ENCODE assay signal across 22 cellular contexts in genomic region chr12:25764409-25764808, GRCh38.
DNase-seq lines count a peak whose midpoint lies in the region; ATAC-seq, FAIRE-seq and TF ChIP-seq lines count a peak whose summit lies in the region.
"Had no signal": no experiment of that assay in that cellular context is flagged by ENCODE, and none has a peak within 500 bp of the region (broad histone marks: within the 10 kb centered on the region; RNA-seq: fewer than 3 reads in every experiment).

No MANE protein-coding gene starts in this region.

- H2AFZ ChIP-seq in trophoblast cell (ENCODE audit: insufficient read depth, low read length, poor library complexity) = no peak overlapping the region

- H3K4me2 ChIP-seq in A549 (no peak overlapping the region), trophoblast cell (ENCODE audit: low read length) (no peak overlapping the region)

- no peaks in the 10 kb centered on the region for H3K79me1 ChIP-seq in trophoblast cell (ENCODE audit: low read length)

- H3K9me3 ChIP-seq in A549 (no peaks in the 10 kb centered on the region), trophoblast cell (ENCODE audit: insufficient read depth, low read depth, low read length) (no peaks in the 10 kb centered on the region)
- H3K9me3 ChIP-seq: Peyer's patch had no signal

- no peak for TF ChIP-seq RAD21 in A549 (conservative IDR thresholded peaks at IDR 0.05 in 1 of 2, IDR thresholded peaks at IDR 0.05 in 1 of 2)

- ATAC-seq in A549 = no peak
- no peak for ATAC-seq in GM19324 (IDR thresholded peaks at IDR 0.05; ENCODE audit: low FRiP score, unreplicated experiment)
- no peak for ATAC-seq in activated CD4-positive, CD25-positive, alpha-beta regulatory T cell treated with anti-CD3 and anti-CD28 coated beads, Interleukin-2, amount 50 U/mL, for 24 hours
- no peak for ATAC-seq in GM18511 (IDR thresholded peaks at IDR 0.05; ENCODE audit: unreplicated experiment)

- no peaks in the 10 kb centered on the region for H3K27me3 ChIP-seq in trophoblast cell (ENCODE audit: insufficient read depth, low read length)
- H3K27me3 ChIP-seq: Peyer's patch had no signal

- H3K4me3 ChIP-seq in A549 = no peak overlapping the region
- no peak overlapping the region for H3K4me3 ChIP-seq in trophoblast cell (ENCODE audit: low read depth, low read length)
- H3K4me3 ChIP-seq: Peyer's patch, SK-N-MC had no signal

- CTCF ChIA-PET in A549 (lab: Yijun Ruan, JAX) = no interaction called here

- no peak overlapping the region for H3K14ac ChIP-seq in trophoblast cell (ENCODE audit: low read length)

- no peak overlapping the region for H4K91ac ChIP-seq in trophoblast cell (ENCODE audit: low read depth, low read length)

- no peak overlapping the region for H2AK5ac ChIP-seq in trophoblast cell (ENCODE audit: low read length)

- H3K9ac ChIP-seq in trophoblast cell (ENCODE audit: low read length) = no peak overlapping the region

- DNase-seq in A549 (ENCODE audit: low read depth in 1 of 2, low spot score in 1 of 2) (no peak), EH (ENCODE audit: low read depth) (peak; percentile 41), amniotic epithelial cell (ENCODE audit: low read depth) (peak; percentile 44), trophoblast cell (peak; percentile 34 to 87)
- DNase-seq: C1 segment of cervical spinal cord; CD4-positive, alpha-beta memory T cell; COR-L47; DMS79 treated with DMSO at 0.1 percent for 48 hours; Karpas-422; NCI-H1092; NCI-H1417 treated with DMSO at 0.1 percent for 48 hours; NCI-H1694 treated with DMSO at 0.1 percent for 48 hours; NCI-H2081 treated with DMSO at 0.1 percent for 48 hours; NCI-H2171; NCI-H510A; NCI-H69; Peyer's patch; SIG-M5 had no signal

- H4K12ac ChIP-seq in trophoblast cell (ENCODE audit: low read depth, low read length) = no peak overlapping the region

- H3K23ac ChIP-seq in trophoblast cell (ENCODE audit: low read length) = no peak overlapping the region

- H3K4me1 ChIP-seq in A549 (peaks cover 7% of the 10 kb centered on the region; the same call in 1 of the 3 replicates), trophoblast cell (ENCODE audit: control insufficient read depth in 1 of 2, insufficient read depth in 2 of 2, low read length in 2 of 2) (peaks cover 0 to 3% of the 10 kb centered on the region in 2 experiments)
- H3K4me1 ChIP-seq: Peyer's patch had no signal

- TF ChIP-seq POLR2A in A549 (IDR thresholded peaks at IDR 0.05; ENCODE audit: low read length) = no peak

- 48% methylated on average over 1 of the region's 1 CpG for WGBS in A549 (ENCODE audit: missing lambda C conversion rate)
- no CpG with 5 or more reads among the region's 1 CpG for WGBS in trophoblast cell (ENCODE audit: extremely low coverage, insufficient coverage, insufficient read length)

- no peaks in the 10 kb centered on the region for H3K36me3 ChIP-seq in trophoblast cell (ENCODE audit: control insufficient read depth in 1 of 2, insufficient read depth in 2 of 2, low read length in 2 of 2)
- H3K36me3 ChIP-seq: Peyer's patch had no signal

- no peak overlapping the region for H3K18ac ChIP-seq in trophoblast cell (ENCODE audit: low read length)

- H2BK120ac ChIP-seq in trophoblast cell (ENCODE audit: insufficient read depth, low read length, poor library complexity) = no peak overlapping the region

- H4K8ac ChIP-seq in trophoblast cell (ENCODE audit: low read depth, low read length) = no peak overlapping the region

- no peak overlapping the region for H2BK12ac ChIP-seq in trophoblast cell (ENCODE audit: low read length)

- no peaks in the 10 kb centered on the region for H3K79me2 ChIP-seq in trophoblast cell (ENCODE audit: control insufficient read depth, insufficient read depth, low read length, poor library complexity)

- H3K27ac ChIP-seq in A549 = no peak overlapping the region
- H3K27ac ChIP-seq in trophoblast cell (ENCODE audit: low read depth, low read length) = no peak overlapping the region
- H3K27ac ChIP-seq: Peyer's patch, SK-N-MC had no signal

- no peak overlapping the region for H3K4ac ChIP-seq in trophoblast cell (ENCODE audit: low read depth, low read length)

- FAIRE-seq in A549 (lab: Jason Lieb, UNC) = peak; percentile 72

- no peak for TF ChIP-seq CTCF in A549 (IDR thresholded peaks at IDR 0.05)

- no peak overlapping the region for H2BK5ac ChIP-seq in trophoblast cell (ENCODE audit: low read depth, low read length, poor library complexity)

- TF ChIP-seq EP300 in A549 (IDR thresholded peaks at IDR 0.05) = no peak

- POLR2A ChIA-PET in A549 (lab: Yijun Ruan, JAX) = no interaction called here

TF ChIP-seq in A549, 52 proteins besides CTCF, POLR2A, EP300 and RAD21:
- TF ChIP-seq MAFK (IDR thresholded peaks at IDR 0.05; ENCODE audit: partially characterized antibody) (no peak), RCOR1 (IDR thresholded peaks at IDR 0.05; ENCODE audit: low read depth, low read length) (no peak), ZNF302 (CRISPR knock-in tag; IDR thresholded peaks at IDR 0.05) (no peak), TP53 (CRISPR knock-in tag; IDR thresholded peaks at IDR 0.05) (no peak), E2F6 (IDR thresholded peaks at IDR 0.05; ENCODE audit: borderline replicate concordance, low read depth) (no peak), FOSL2 (IDR thresholded peaks at IDR 0.05) (no peak), FOSL2 (CRISPR knock-in tag; IDR thresholded peaks at IDR 0.05) (no peak), POLR2AphosphoS2 (conservative IDR thresholded peaks at IDR 0.05; ENCODE audit: low read length) (no peak), ZFP36 (IDR thresholded peaks at IDR 0.05; ENCODE audit: borderline replicate concordance, partially characterized antibody) (no peak), ESRRA (IDR thresholded peaks at IDR 0.05; ENCODE audit: borderline replicate concordance, low read length) (no peak), NFE2L2 (conservative IDR thresholded peaks at IDR 0.05; ENCODE audit: low read length) (no peak), FOXS1 (CRISPR knock-in tag; IDR thresholded peaks at IDR 0.05) (no peak), FOSB (CRISPR knock-in tag; IDR thresholded peaks at IDR 0.05) (no peak), PBX3 (IDR thresholded peaks at IDR 0.05) (no peak)

Comparison
In these comparisons a context has a peak if more than half of its experiments do, and no peak if none do; other contexts are left out.
1. DNase-seq: peak in EH (single experiment), amniotic epithelial cell (single experiment) and trophoblast cell (2 of 2); none in A549 (0 of 2).